16 cellular contexts compared by ENCODE assay signal in the genomic region with DNA sequence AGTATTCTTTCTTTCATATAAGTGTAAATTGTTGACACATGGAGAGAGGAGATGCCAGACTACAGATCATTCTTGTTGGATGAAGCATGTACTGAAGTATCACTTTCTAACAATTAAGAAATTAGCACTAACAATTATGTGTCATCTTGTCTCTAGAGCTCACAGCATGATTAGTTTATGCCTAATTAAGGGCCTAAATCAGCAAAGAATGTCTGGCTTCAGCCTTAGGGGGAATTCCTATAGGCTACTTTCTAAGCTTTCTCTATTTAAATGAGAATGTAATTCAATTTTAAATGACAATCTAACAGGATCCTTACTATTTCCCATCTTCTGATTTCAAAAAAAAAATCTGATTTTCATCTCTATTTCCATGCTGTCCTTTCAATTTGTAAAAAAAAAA.
"Had no signal": no experiment of that assay in that cellular context is flagged by ENCODE, and none has a peak within 500 bp of the region (broad histone marks: within the 10 kb centered on the region; RNA-seq: fewer than 3 reads in every experiment).

No MANE protein-coding gene starts in this region.

- H3K9me3 ChIP-seq: mucosa of descending colon had no signal

- H3K27me3 Mint-ChIP-seq: naive thymus-derived CD8-positive, alpha-beta T cell; progenitor cell of endocrine pancreas had no signal

- ATAC-seq: mucosa of descending colon; naive thymus-derived CD8-positive, alpha-beta T cell; right cardiac atrium had no signal

- DNase-seq: cortex of kidney; dorsolateral prefrontal cortex; effector CD8-positive, alpha-beta T cell; foreskin melanocyte; head of caudate nucleus; hypothalamus; kidney glomerular epithelial cell; mammary epithelial cell; mucosa of descending colon; naive thymus-derived CD8-positive, alpha-beta T cell; right cardiac atrium; small intestine; stimulated activated CD4-positive, alpha-beta T cell treated with anti-CD3 and anti-CD28 coated beads, Interleukin-2, amount 100 ng/mL, for 48 hours; stimulated activated naive CD4-positive, alpha-beta T cell treated with Interleukin-2 at 50 U/mL for 16 hours; trophoblast cell had no signal

- H3K36me3 Mint-ChIP-seq: naive thymus-derived CD8-positive, alpha-beta T cell had no signal

- H3K4me3 Mint-ChIP-seq: naive thymus-derived CD8-positive, alpha-beta T cell had no signal

- H3K27ac ChIP-seq: dorsolateral prefrontal cortex had no signal

- H3K27ac Mint-ChIP-seq: naive thymus-derived CD8-positive, alpha-beta T cell; progenitor cell of endocrine pancreas had no signal

- H3K27me3 ChIP-seq: dorsolateral prefrontal cortex had no signal

- H3K4me1 Mint-ChIP-seq: naive thymus-derived CD8-positive, alpha-beta T cell had no signal

- H3K4me3 ChIP-seq: dorsolateral prefrontal cortex, mucosa of descending colon had no signal
